ENCODE assay signal across 1 cellular context in genomic region chr16:4709481-4709880, GRCh38.
TF ChIP-seq lines count a peak whose summit lies in the region.

No MANE protein-coding gene starts in this region.

TF ChIP-seq in endothelial cell of umbilical vein, 7 proteins besides CTCF, POLR2A, EP300 and RAD21:
- no peak for TF ChIP-seq GATA2 (IDR thresholded peaks at IDR 0.05; ENCODE audit: insufficient read depth, insufficient read length, low read depth, low read length)
- no peak for TF ChIP-seq JUN (IDR thresholded peaks at IDR 0.05; ENCODE audit: borderline replicate concordance, insufficient read depth, insufficient read length, low read depth)
- no peak for TF ChIP-seq POLR2AphosphoS5 (IDR thresholded peaks at IDR 0.05; ENCODE audit: insufficient read depth, low read depth, low read length)
- TF ChIP-seq, protein P1, sequence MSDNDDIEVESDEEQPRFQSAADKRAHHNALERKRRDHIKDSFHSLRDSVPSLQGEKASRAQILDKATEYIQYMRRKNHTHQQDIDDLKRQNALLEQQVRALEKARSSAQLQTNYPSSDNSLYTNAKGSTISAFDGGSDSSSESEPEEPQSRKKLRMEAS (IDR thresholded peaks at IDR 0.05; ENCODE audit: insufficient read depth, insufficient read length): no peak
- TF ChIP-seq FOS (IDR thresholded peaks at IDR 0.05; ENCODE audit: borderline replicate concordance, insufficient read depth, low read length): no peak
- no peak for TF ChIP-seq MYC (IDR thresholded peaks at IDR 0.05; ENCODE audit: low read depth, low read length)
- TF ChIP-seq EZH2 (IDR thresholded peaks at IDR 0.05; ENCODE audit: borderline replicate concordance, low read depth, low read length, severe bottlenecking): no peak
